Comparison of ENCODE assay signal across 18 cellular contexts in genomic region chr18:74303936-74304335, GRCh38. TPM values are rescaled to one million over a fixed set of nuclear protein-coding genes. Genes with fewer than 3 reads are reported as not detected.
DNase-seq lines count a peak whose midpoint lies in the region; ATAC-seq and TF ChIP-seq lines count a peak whose summit lies in the region.
"Had no signal": no experiment of that assay in that cellular context is flagged by ENCODE, and none has a peak within 500 bp of the region (broad histone marks: within the 10 kb centered on the region; RNA-seq: fewer than 3 reads in every experiment).

No MANE protein-coding gene starts in this region.

- no peaks in the 10 kb centered on the region for H3K9me2 ChIP-seq in PC-9 (ENCODE audit: insufficient read depth)

- POLR2A ChIA-PET in PC-9 (lab: Charles Lee; ENCODE audit: unreplicated experiment), result no interaction called here

- ATAC-seq in HG03045 (IDR thresholded peaks at IDR 0.05; ENCODE audit: unreplicated experiment) (no peak), HG03135 (IDR thresholded peaks at IDR 0.05; ENCODE audit: unreplicated experiment) (no peak), lower lobe of right lung (no peak)
- ATAC-seq: left colon had no signal

- H3K4me2 ChIP-seq in PC-9 (peak overlapping the region; percentile 20; the same call in 1 of the 2 replicates), parathyroid adenoma (ENCODE audit: low read length) (no peak overlapping the region), smooth muscle cell (no peak overlapping the region)

- BruUV-seq in PC-9 (replicated peaks; lab: Mats Ljungman, UMichigan), result no TSS peak

- TF ChIP-seq CTCF in PC-9 (conservative IDR thresholded peaks at IDR 0.05) (no peak), parathyroid adenoma (IDR thresholded peaks at IDR 0.05) (no peak), smooth muscle cell (IDR thresholded peaks at IDR 0.05; ENCODE audit: borderline replicate concordance, insufficient read depth, poor library complexity, severe bottlenecking) (no peak), lower lobe of right lung (IDR thresholded peaks at IDR 0.05) (no peak)

- no peaks in the 10 kb centered on the region for H3K36me3 ChIP-seq in PC-9 (ENCODE audit: low read depth)
- H3K36me3 ChIP-seq in parathyroid adenoma (ENCODE audit: control insufficient read depth, insufficient read depth, low read length), result no peaks in the 10 kb centered on the region
- no peaks in the 10 kb centered on the region for H3K36me3 ChIP-seq in smooth muscle cell (ENCODE audit: low read depth)
- H3K36me3 ChIP-seq in lower lobe of right lung, result no peaks in the 10 kb centered on the region
- H3K36me3 ChIP-seq: right atrium auricular region, WERI-Rb-1 had no signal

- CTCF ChIA-PET in PC-9 (lab: Charles Lee), result no interaction called here

- H2AFZ ChIP-seq in PC-9 (no peak overlapping the region; the same call in 1 of the 2 replicates), parathyroid adenoma (peak overlapping the region; percentile 55), smooth muscle cell (ENCODE audit: low read depth) (no peak overlapping the region)

- WGBS in smooth muscle cell (ENCODE audit: low lambda C conversion rate), result 59% methylated on average over 1 of the region's 1 CpG

- H3K4me3 ChIP-seq in PC-9, result no peak overlapping the region
- no peak overlapping the region for H3K4me3 ChIP-seq in parathyroid adenoma (ENCODE audit: low read depth, low read length)
- no peak overlapping the region for H3K4me3 ChIP-seq in smooth muscle cell
- H3K4me3 ChIP-seq in lower lobe of right lung, result no peak overlapping the region
- H3K4me3 ChIP-seq: right atrium auricular region had no signal

- intact Hi-C loops in PC-9 (cut with micrococcal nuclease; ENCODE audit: unreplicated experiment), result no loop called here
- intact Hi-C loops in lower lobe of right lung (cut with DNase I), result no loop called here

- H4K20me1 ChIP-seq in PC-9 (ENCODE audit: insufficient read depth), result no peaks in the 10 kb centered on the region
- no peaks in the 10 kb centered on the region for H4K20me1 ChIP-seq in smooth muscle cell (ENCODE audit: low read depth)

- no peak overlapping the region for H3K9ac ChIP-seq in parathyroid adenoma
- no peak overlapping the region for H3K9ac ChIP-seq in smooth muscle cell (ENCODE audit: low read depth)

- H3F3A ChIP-seq in PC-9 (ENCODE audit: insufficient read depth, low read depth) (peaks cover 17% of the 10 kb centered on the region; the same call in 1 of the 2 replicates), smooth muscle cell (ENCODE audit: low read depth) (no peaks in the 10 kb centered on the region)

- H3K79me2 ChIP-seq in PC-9 (ENCODE audit: low read depth), result no peaks in the 10 kb centered on the region
- no peaks in the 10 kb centered on the region for H3K79me2 ChIP-seq in parathyroid adenoma
- no peaks in the 10 kb centered on the region for H3K79me2 ChIP-seq in smooth muscle cell (ENCODE audit: low read depth)

- no peaks in the 10 kb centered on the region for H3K9me3 ChIP-seq in PC-9 (ENCODE audit: insufficient read depth, low read depth)
- H3K9me3 ChIP-seq in parathyroid adenoma (ENCODE audit: control insufficient read depth, low read length), result no peaks in the 10 kb centered on the region
- no peaks in the 10 kb centered on the region for H3K9me3 ChIP-seq in smooth muscle cell (replicated peaks; ENCODE audit: low read depth)
- no peaks in the 10 kb centered on the region for H3K9me3 ChIP-seq in lower lobe of right lung
- H3K9me3 ChIP-seq: right atrium auricular region had no signal

- H3K27ac ChIP-seq in PC-9, result no peak overlapping the region
- H3K27ac ChIP-seq in parathyroid adenoma, result no peak overlapping the region
- H3K27ac ChIP-seq in smooth muscle cell (ENCODE audit: low read depth), result no peak overlapping the region
- no peak overlapping the region for H3K27ac ChIP-seq in lower lobe of right lung
- H3K27ac ChIP-seq: right atrium auricular region, WERI-Rb-1 had no signal

- no peaks in the 10 kb centered on the region for H3K27me3 ChIP-seq in PC-9 (ENCODE audit: insufficient read depth, low read depth)
- H3K27me3 ChIP-seq in parathyroid adenoma (ENCODE audit: control insufficient read depth, insufficient read depth, low read length), result no peaks in the 10 kb centered on the region
- no peaks in the 10 kb centered on the region for H3K27me3 ChIP-seq in smooth muscle cell (ENCODE audit: low read depth)
- no peaks in the 10 kb centered on the region for H3K27me3 ChIP-seq in lower lobe of right lung (ENCODE audit: low read depth)
- H3K27me3 ChIP-seq: right atrium auricular region had no signal

- peaks cover 22% of the 10 kb centered on the region for H3K4me1 ChIP-seq in PC-9 (replicated peaks; ENCODE audit: insufficient read depth)
- H3K4me1 ChIP-seq in parathyroid adenoma, result peaks cover 7% of the 10 kb centered on the region
- no peaks in the 10 kb centered on the region for H3K4me1 ChIP-seq in smooth muscle cell (ENCODE audit: low read depth)
- H3K4me1 ChIP-seq in lower lobe of right lung, result no peaks in the 10 kb centered on the region
- H3K4me1 ChIP-seq: right atrium auricular region had no signal

- DNase-seq in EL (peak; percentile 78), PC-9 (peak in 1 of 2 experiments; percentile 72), fibroblast of gingiva (ENCODE audit: low read depth) (peak; percentile 47), smooth muscle cell (lab: John Stamatoyannopoulos, UW; ENCODE audit: unreplicated experiment) (no peak), lower lobe of right lung (no peak)
- DNase-seq: activated CD4-positive, alpha-beta memory T cell treated with anti-CD3 and anti-CD28 coated beads for 36 hours; activated T-cell treated with anti-CD3 and anti-CD28 coated beads, Interleukin-2, amount 50 U/mL, for 1 hour; caudate nucleus; KG1; left colon; NCI-H82; WERI-Rb-1 had no signal

RNA-seq across cellular contexts. Expression of gene C18orf63, which starts 11.7 kb away (rescaled TPM):
- total RNA-seq in PC-9 (2021), result not detected in 2 replicates
- not detected in 2 replicates for total RNA-seq in smooth muscle cell
- polyA plus RNA-seq in smooth muscle cell, result not detected in 2 replicates
- total RNA-seq in lower lobe of right lung, result 0.65 TPM
- total RNA-seq: activated CD4-positive, alpha-beta memory T cell treated with anti-CD3 and anti-CD28 coated beads for 36 hours; G401; left colon; right atrium auricular region; urinary bladder had no signal
- polyA plus RNA-seq: urinary bladder had no signal

RNA-seq across cellular contexts. Expression of gene CYB5A, which starts 12.2 kb away (rescaled TPM):
- 105 and 109 TPM in 2 replicates for total RNA-seq in PC-9 (2021)
- 52.8 and 61.5 TPM in 2 replicates for total RNA-seq in smooth muscle cell
- polyA plus RNA-seq in smooth muscle cell, result 77.6 and 83.2 TPM in 2 replicates
- total RNA-seq in lower lobe of right lung, result 458 TPM
- total RNA-seq: G401 had no signal

Comparison
In these comparisons a context has a peak if more than half of its experiments do, and no peak if none do; other contexts are left out.
1. DNase-seq: peak in EL (single experiment) and fibroblast of gingiva (single experiment); none in smooth muscle cell (single experiment) and lower lobe of right lung (single experiment).